2 cellular contexts compared by ENCODE assay signal in genomic region chr12:32651151-32651955, GRCh38.
A peak's percentile ranks its signal among the peaks of the same experiment; 100 is the strongest.
TF ChIP-seq lines count a peak whose summit lies in the region.

No MANE protein-coding gene starts in this region.

TF ChIP-seq in endothelial cell of umbilical vein, 7 proteins besides CTCF, POLR2A, EP300 and RAD21:
- TF ChIP-seq FOS (IDR thresholded peaks at IDR 0.05; ENCODE audit: borderline replicate concordance, insufficient read depth, low read length) (no peak), MYC (IDR thresholded peaks at IDR 0.05; ENCODE audit: low read depth, low read length) (no peak), JUN (IDR thresholded peaks at IDR 0.05; ENCODE audit: borderline replicate concordance, insufficient read depth, insufficient read length, low read depth) (no peak), MAX (IDR thresholded peaks at IDR 0.05; ENCODE audit: insufficient read depth, insufficient read length) (no peak), EZH2 (IDR thresholded peaks at IDR 0.05; ENCODE audit: borderline replicate concordance, low read depth, low read length, severe bottlenecking) (no peak), POLR2AphosphoS5 (IDR thresholded peaks at IDR 0.05; ENCODE audit: insufficient read depth, low read depth, low read length) (no peak)

TF ChIP-seq in HepG2, 621 proteins besides CTCF, POLR2A, EP300 and RAD21:
- TF ChIP-seq TRAFD1 (CRISPR knock-in tag; IDR thresholded peaks at IDR 0.05; ENCODE audit: borderline replicate concordance) (no peak), NFIC (IDR thresholded peaks at IDR 0.05; ENCODE audit: low read length) (peak; percentile 24; the same call in 1 of the 2 replicates), NFE2L1 (CRISPR knock-in tag; IDR thresholded peaks at IDR 0.05; ENCODE audit: borderline replicate concordance) (no peak), ARID5B (CRISPR knock-in tag; IDR thresholded peaks at IDR 0.05) (peak; percentile 19; the same call in 1 of the 2 replicates), FOXK2 (IDR thresholded peaks at IDR 0.05) (0 out of 2 replicates have a peak, but pooled peaks have one; percentile 34), ZSCAN9 (CRISPR knock-in tag; IDR thresholded peaks at IDR 0.05; ENCODE audit: borderline replicate concordance) (peak; percentile 43; the same call in 1 of the 2 replicates), RARA (CRISPR knock-in tag; IDR thresholded peaks at IDR 0.05) (peak; percentile 35; the same call in 1 of the 2 replicates), HNF4A (CRISPR knock-in tag; IDR thresholded peaks at IDR 0.05) (peak; percentile 24; the same call in 1 of the 2 replicates), ZBTB43 (CRISPR knock-in tag; conservative IDR thresholded peaks at IDR 0.05) (peak; percentile 62; the same call in 1 of the 2 replicates), SAP130 (CRISPR knock-in tag; IDR thresholded peaks at IDR 0.05; ENCODE audit: low read depth) (0 out of 2 replicates have a peak, but pooled peaks have one; percentile 11), ZNF362 (CRISPR knock-in tag; IDR thresholded peaks at IDR 0.05; ENCODE audit: borderline replicate concordance) (0 out of 2 replicates have a peak, but pooled peaks have one; percentile 27), HIVEP1 (CRISPR knock-in tag; IDR thresholded peaks at IDR 0.05) (no peak), ZC3H4 (CRISPR knock-in tag; IDR thresholded peaks at IDR 0.05; ENCODE audit: borderline replicate concordance) (no peak), PAXIP1 (CRISPR knock-in tag; conservative IDR thresholded peaks at IDR 0.05) (peak; percentile 53; the same call in 1 of the 2 replicates), ZBTB26 (CRISPR knock-in tag; IDR thresholded peaks at IDR 0.05; ENCODE audit: borderline replicate concordance) (peak; percentile 95), SOX5 (CRISPR knock-in tag; IDR thresholded peaks at IDR 0.05; ENCODE audit: borderline replicate concordance) (peak; percentile 32; the same call in 1 of the 2 replicates), SOX6 (IDR thresholded peaks at IDR 0.05) (no peak), SOX6 (CRISPR knock-in tag; IDR thresholded peaks at IDR 0.05) (0 out of 2 replicates have a peak, but pooled peaks have one; percentile 14), BCL6 (CRISPR knock-in tag; IDR thresholded peaks at IDR 0.05) (no peak), ZNF770 (CRISPR knock-in tag; IDR thresholded peaks at IDR 0.05) (peak; percentile 68), FOXP1 (IDR thresholded peaks at IDR 0.05) (peak; percentile 36; the same call in 1 of the 2 replicates), FOXP1 (CRISPR knock-in tag; IDR thresholded peaks at IDR 0.05) (0 out of 2 replicates have a peak, but pooled peaks have one; percentile 74), ZNF230 (CRISPR knock-in tag; IDR thresholded peaks at IDR 0.05) (no peak)
TF ChIP-seq in HepG2: peak in this region for 15.
